10 cellular contexts compared by ENCODE assay signal in the genomic region with DNA sequence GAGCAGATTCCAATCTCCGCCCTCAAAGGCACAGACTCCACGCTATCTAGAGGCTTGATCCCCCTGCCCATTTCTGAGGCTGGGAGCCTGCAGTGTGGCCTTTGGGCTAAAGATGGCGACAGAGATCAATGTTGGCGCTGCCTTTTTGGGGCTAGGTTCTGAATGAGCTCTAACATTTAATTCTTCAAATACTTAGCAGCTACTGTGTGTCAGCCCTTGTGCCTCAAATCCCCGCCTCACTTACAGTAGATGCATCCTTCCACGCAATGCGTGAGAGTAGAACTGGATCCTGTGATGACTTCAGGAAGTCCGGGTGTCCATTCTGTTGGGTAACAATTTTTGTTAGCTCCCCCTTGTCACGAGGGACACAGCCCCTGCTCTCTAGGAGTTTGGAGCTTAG. TPM values are rescaled to one million over a fixed set of nuclear protein-coding genes. Genes with fewer than 3 reads are reported as not detected.
DNase-seq lines count a peak whose midpoint lies in the region; ATAC-seq and TF ChIP-seq lines count a peak whose summit lies in the region.
"Had no signal": no experiment of that assay in that cellular context is flagged by ENCODE, and none has a peak within 500 bp of the region (broad histone marks: within the 10 kb centered on the region; RNA-seq: fewer than 3 reads in every experiment).

No MANE protein-coding gene starts in this region.

- H2BK5ac ChIP-seq in neuronal stem cell (ENCODE audit: low read length) = no peak overlapping the region

- no peak for ATAC-seq in GM21515 (IDR thresholded peaks at IDR 0.05; ENCODE audit: unreplicated experiment)
- no peak for ATAC-seq in GM18519 (IDR thresholded peaks at IDR 0.05; ENCODE audit: low FRiP score, unreplicated experiment)

- POLR2A ChIA-PET in activated CD4-positive, alpha-beta memory T cell treated with anti-CD3 and anti-CD28 coated beads for 36 hours (lab: Charles Lee) = interaction anchor here (0.6 to 1.0 kb wide), 2 partner anchors 28 to 101 kb away, joined by 3 to 5 read pairs; partner anchors contain the start of gene IL36B

- H3K14ac ChIP-seq in neuronal stem cell (ENCODE audit: low read length) = no peak overlapping the region

- no peak overlapping the region for H2BK120ac ChIP-seq in neuronal stem cell (ENCODE audit: low read depth, low read length)

- H3K4me1 ChIP-seq in esophagus muscularis mucosa (no peaks in the 10 kb centered on the region), neuronal stem cell (ENCODE audit: control insufficient read depth in 2 of 2, insufficient read depth in 1 of 2, low read depth in 1 of 2, low read length in 2 of 2) (peaks cover 0 to 3% of the 10 kb centered on the region in 2 donors)

- TF ChIP-seq CTCF in esophagus muscularis mucosa (IDR thresholded peaks at IDR 0.05) = peak; percentile 17 to 43 (median 25)

- H3K18ac ChIP-seq in neuronal stem cell (ENCODE audit: low read length) = no peak overlapping the region

- no peak overlapping the region for H3K4ac ChIP-seq in neuronal stem cell (ENCODE audit: low read length)

- H3K36me3 ChIP-seq in esophagus muscularis mucosa = no peaks in the 10 kb centered on the region
- no peaks in the 10 kb centered on the region for H3K36me3 ChIP-seq in neuronal stem cell (replicated peaks in 1 of 2; ENCODE audit: control insufficient read depth in 2 of 2, insufficient read depth in 2 of 2, low read length in 2 of 2)

- DNase-seq in NK-92 treated with Interleukin-12 subunit alpha and Interleukin-12 subunit beta, amount 100 ng/mL, for 24 hours (lab: John Stamatoyannopoulos, UW) = peak; percentile 36
- DNase-seq in NK-92 (lab: John Stamatoyannopoulos, UW; ENCODE audit: unreplicated experiment) (no peak), NCI-H1092 (lab: John Stamatoyannopoulos, UW) (peak; percentile 0), esophagus muscularis mucosa (ENCODE audit: extremely low spot score) (no peak), neuronal stem cell (ENCODE audit: low spot score) (peak; percentile 55)
- DNase-seq in activated CD4-positive, alpha-beta memory T cell treated with anti-CD3 and anti-CD28 coated beads for 36 hours = peak; percentile 74

- no peaks in the 10 kb centered on the region for H3K79me1 ChIP-seq in neuronal stem cell (ENCODE audit: low read depth, low read length)

- TF ChIP-seq EP300 in esophagus muscularis mucosa (IDR thresholded peaks at IDR 0.05) = no peak

- no peak overlapping the region for H3K9ac ChIP-seq in neuronal stem cell (ENCODE audit: low read depth, low read length, poor library complexity)

- WGBS in esophagus muscularis mucosa = 38% methylated on average over 9 of the region's 9 CpGs
- WGBS in neuronal stem cell (ENCODE audit: extremely low coverage in 2 of 2, insufficient read length in 2 of 2, insufficient replicate concordance in 1 of 2), 2 donors = no CpG with 5 or more reads among the region's 9 CpGs

- no peak overlapping the region for H2AFZ ChIP-seq in neuronal stem cell (ENCODE audit: low read length)

- no peak overlapping the region for H4K91ac ChIP-seq in neuronal stem cell (ENCODE audit: low read depth, low read length, poor library complexity)

- H2AK5ac ChIP-seq in neuronal stem cell (ENCODE audit: low read depth, low read length) = no peak overlapping the region

- H3K23ac ChIP-seq in neuronal stem cell (ENCODE audit: low read depth, low read length, poor library complexity) = no peak overlapping the region

- H3K4me3 ChIP-seq in esophagus muscularis mucosa = no peak overlapping the region
- no peak overlapping the region for H3K4me3 ChIP-seq in neuronal stem cell (ENCODE audit: low read length in 2 of 2)

- H4K8ac ChIP-seq in neuronal stem cell (ENCODE audit: low read depth, low read length) = no peak overlapping the region

- no peaks in the 10 kb centered on the region for H3K9me3 ChIP-seq in esophagus muscularis mucosa
- H3K9me3 ChIP-seq in neuronal stem cell (replicated peaks in 1 of 2; ENCODE audit: control insufficient read depth in 2 of 2, insufficient read depth in 1 of 2, low read depth in 1 of 2, low read length in 2 of 2) = no peaks in the 10 kb centered on the region

- peaks cover 11% of the 10 kb centered on the region for H3K4me1 Mint-ChIP-seq in activated CD4-positive, alpha-beta memory T cell treated with anti-CD3 and anti-CD28 coated beads for 36 hours (ENCODE audit: low read depth)

- no peak overlapping the region for H2BK12ac ChIP-seq in neuronal stem cell (ENCODE audit: low read length)

- peaks cover 7% of the 10 kb centered on the region for H3K27me3 Mint-ChIP-seq in activated CD4-positive, alpha-beta memory T cell treated with anti-CD3 and anti-CD28 coated beads for 36 hours

- H3K4me3 Mint-ChIP-seq in activated CD4-positive, alpha-beta memory T cell treated with anti-CD3 and anti-CD28 coated beads for 36 hours = no peak overlapping the region

- H3K36me3 Mint-ChIP-seq in activated CD4-positive, alpha-beta memory T cell treated with anti-CD3 and anti-CD28 coated beads for 36 hours = no peaks in the 10 kb centered on the region

- no peak overlapping the region for H2BK15ac ChIP-seq in neuronal stem cell (ENCODE audit: low read length)

- H3K27ac ChIP-seq in esophagus muscularis mucosa (replicated peaks in 1 of 4) (no peak overlapping the region), neuronal stem cell (replicated peaks; ENCODE audit: low read length) (no peak overlapping the region)

- CTCF ChIA-PET in activated CD4-positive, alpha-beta memory T cell treated with anti-CD3 and anti-CD28 coated beads for 36 hours (lab: Charles Lee) = interaction anchor here (0.6 to 14.3 kb wide), 54 partner anchors 9 to 310 kb away, joined by 3 to 239 read pairs (median 5); partner anchors contain the start of genes IL1RN, IL36RN and PSD4

- TF ChIP-seq POLR2A in esophagus muscularis mucosa (IDR thresholded peaks at IDR 0.05; ENCODE audit: low read depth) = no peak

- intact Hi-C loops in activated CD4-positive, alpha-beta memory T cell treated with anti-CD3 and anti-CD28 coated beads for 36 hours (cut with micrococcal nuclease) = loop anchor here (1.0 to 5.0 kb wide), 4 partner anchors 57 to 312 kb away; no protein-coding TSS in a partner anchor
- intact Hi-C loops in esophagus muscularis mucosa (cut with DNase I) = no loop called here

- H3K27me3 ChIP-seq in esophagus muscularis mucosa = peaks cover 0 to 18% (median 0%) of the 10 kb centered on the region in 4 donors
- H3K27me3 ChIP-seq in neuronal stem cell (ENCODE audit: control insufficient read depth in 3 of 3, insufficient read depth in 3 of 3, low read depth in 1 of 3, low read length in 3 of 3) = peaks cover 0 to 20% (median 0%) of the 10 kb centered on the region in 3 experiments

- no peaks in the 10 kb centered on the region for H3K9me3 Mint-ChIP-seq in activated CD4-positive, alpha-beta memory T cell treated with anti-CD3 and anti-CD28 coated beads for 36 hours

- H3K27ac Mint-ChIP-seq in activated CD4-positive, alpha-beta memory T cell treated with anti-CD3 and anti-CD28 coated beads for 36 hours = no peak overlapping the region

- H3K4me2 ChIP-seq in neuronal stem cell (ENCODE audit: insufficient read depth, low read length, poor library complexity, severe bottlenecking) = no peak overlapping the region

RNA-seq across cellular contexts. Expression of gene IL1F10, which starts 12.4 kb away (rescaled TPM):
- not detected for total RNA-seq in activated CD4-positive, alpha-beta memory T cell treated with anti-CD3 and anti-CD28 coated beads for 36 hours
- not detected for total RNA-seq in esophagus muscularis mucosa
- not detected for polyA plus RNA-seq in neuronal stem cell (2013, experiment 1 of 2)
- polyA plus RNA-seq in neuronal stem cell (2013, experiment 2 of 2) = not detected
- total RNA-seq: subcutaneous adipose tissue had no signal
- polyA plus RNA-seq: adipose tissue had no signal

RNA-seq across cellular contexts. Expression of gene IL36RN, which starts 21.1 kb away (rescaled TPM):
- not detected for total RNA-seq in activated CD4-positive, alpha-beta memory T cell treated with anti-CD3 and anti-CD28 coated beads for 36 hours
- total RNA-seq in esophagus muscularis mucosa = not detected
- polyA plus RNA-seq in neuronal stem cell (2013, experiment 1 of 2) = 0.01 TPM
- not detected for polyA plus RNA-seq in neuronal stem cell (2013, experiment 2 of 2)
- total RNA-seq: subcutaneous adipose tissue had no signal

RNA-seq across cellular contexts. Expression of gene IL36B, which starts 27.5 kb away (rescaled TPM):
- total RNA-seq in activated CD4-positive, alpha-beta memory T cell treated with anti-CD3 and anti-CD28 coated beads for 36 hours = not detected
- total RNA-seq in esophagus muscularis mucosa = not detected
- polyA plus RNA-seq in neuronal stem cell (2013, experiment 1 of 2) = not detected
- not detected for polyA plus RNA-seq in neuronal stem cell (2013, experiment 2 of 2)
- total RNA-seq: subcutaneous adipose tissue had no signal
- polyA plus RNA-seq: adipose tissue had no signal

RNA-seq across cellular contexts. Expression of gene IL1RN, which starts 47.3 kb away (rescaled TPM):
- 10 to 100 TPM in 1 of 2 experiments, 1 to 10 TPM in 1; 9.8 to 10.5 TPM for total RNA-seq in activated CD4-positive, alpha-beta memory T cell treated with anti-CD3 and anti-CD28 coated beads for 36 hours
- 1 to 10 TPM in 1 of 4 donors, under 1 TPM in 2, not detected in 1; 0.40 to 4.1 (median 0.83) TPM for total RNA-seq in esophagus muscularis mucosa
- polyA plus RNA-seq in neuronal stem cell (2013, experiment 1 of 2) = not detected
- polyA plus RNA-seq in neuronal stem cell (2013, experiment 2 of 2) = not detected

Comparison
In these comparisons a context has a peak if more than half of its experiments do, and no peak if none do; other contexts are left out.
1. DNase-seq: peak in NK-92 treated with Interleukin-12 subunit alpha and Interleukin-12 subunit beta, amount 100 ng/mL, for 24 hours (single experiment), NCI-H1092 (single experiment), activated CD4-positive, alpha-beta memory T cell treated with anti-CD3 and anti-CD28 coated beads for 36 hours (single experiment) and neuronal stem cell (single experiment); none in NK-92 (single experiment) and esophagus muscularis mucosa (single experiment).